ENCODE assay signal across 33 cellular contexts in the genomic region with DNA sequence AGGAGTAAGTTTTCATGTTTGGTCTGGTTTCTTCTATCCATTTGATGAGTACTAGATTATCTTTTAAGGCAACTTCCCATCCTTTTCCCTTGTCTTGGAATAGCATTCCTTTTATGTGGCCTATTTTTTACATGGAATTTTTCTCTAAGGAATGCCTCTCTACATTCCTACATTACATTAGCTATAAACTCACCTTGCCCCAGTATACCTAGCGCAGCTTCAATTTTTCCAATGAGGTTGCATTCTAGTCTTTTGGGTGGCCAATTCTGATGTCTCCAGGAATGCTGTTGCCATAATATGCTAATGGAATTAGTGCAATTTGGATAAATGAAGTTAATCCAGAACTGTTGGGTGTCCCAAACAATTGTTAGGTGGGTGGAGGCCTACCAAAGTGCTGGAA.
"Had no signal": no experiment of that assay in that cellular context is flagged by ENCODE, and none has a peak within 500 bp of the region (broad histone marks: within the 10 kb centered on the region; RNA-seq: fewer than 3 reads in every experiment).

No MANE protein-coding gene starts in this region.

- ATAC-seq: activated CD4-positive, alpha-beta T cell treated with anti-CD3 and anti-CD28 coated beads for 36 hours; activated CD8-positive, alpha-beta memory T cell treated with anti-CD3 and anti-CD28 coated beads, Interleukin-2, amount 10 ng/mL, durations not matched to agents 7 days and 5 days; activated CD8-positive, alpha-beta T cell treated with anti-CD3 and anti-CD28 coated beads, Interleukin-2, amount 10 ng/mL, durations not matched to agents 7 days and 5 days; activated naive CD8-positive, alpha-beta T cell treated with anti-CD3 and anti-CD28 coated beads, Interleukin-2, amount 50 U/mL, for 24 hours; body of pancreas; gastroesophageal sphincter; T-helper 17 cell had no signal

- H3K27ac ChIP-seq: adrenal gland, body of pancreas, epithelial cell of prostate, esophagus squamous epithelium, gastroesophageal sphincter, WERI-Rb-1 had no signal

- DNase-seq: activated CD4-positive, alpha-beta memory T cell treated with anti-CD3 and anti-CD28 coated beads for 36 hours; activated CD4-positive, alpha-beta T cell treated with anti-CD3 and anti-CD28 coated beads for 36 hours; activated CD4-positive, alpha-beta T cell treated with anti-CD3 and anti-CD28 coated beads, Interleukin-2, amount 10 ng/mL, durations not matched to agents 24 days and 14 days; activated CD4-positive, CD25-positive, alpha-beta regulatory T cell; activated CD4-positive, CD25-positive, alpha-beta regulatory T cell treated with anti-CD3 and anti-CD28 coated beads, Interleukin-2, amount 50 U/mL, for 72 hours; activated CD8-positive, alpha-beta memory T cell treated with anti-CD3 and anti-CD28 coated beads, Interleukin-2, amount 10 ng/mL, durations not matched to agents 7 days and 5 days; activated CD8-positive, alpha-beta memory T cell treated with anti-CD3 and anti-CD28 coated beads, Interleukin-2, amount 50 U/mL, for 4 hours; activated CD8-positive, alpha-beta T cell treated with anti-CD3 and anti-CD28 coated beads, Interleukin-2, amount 10 ng/mL, durations not matched to agents 7 days and 5 days; activated effector memory CD4-positive, alpha-beta T cell treated with anti-CD3 and anti-CD28 coated beads, Interleukin-2, amount 50 U/mL, for 16 hours; activated naive CD4-positive, alpha-beta T cell treated with anti-CD3 and anti-CD28 coated beads for 36 hours; activated naive CD8-positive, alpha-beta T cell treated with anti-CD3 and anti-CD28 coated beads for 36 hours; activated naive CD8-positive, alpha-beta T cell treated with anti-CD3 and anti-CD28 coated beads, Interleukin-2, amount 50 U/mL, for 24 hours; activated T-cell treated with anti-CD3 and anti-CD28 coated beads, Interleukin-2, amount 50 U/mL, for 1 hour; activated T-cell treated with anti-CD3 and anti-CD28 coated beads, Interleukin-2, amount 50 U/mL, for 48 hours; adrenal gland; amygdala; aorta; body of pancreas; caudate nucleus; cortex of kidney; dermis blood vessel endothelial cell; effector CD4-positive, alpha-beta T cell; esophagus squamous epithelium; foreskin melanocyte; T-helper 1 cell; T-helper 17 cell; T1000; WERI-Rb-1 had no signal

- H3K27me3 ChIP-seq: adrenal gland, body of pancreas, esophagus squamous epithelium, gastroesophageal sphincter had no signal

- FAIRE-seq: colon, endometrium, endothelial cell of umbilical vein had no signal

- H3K9me3 ChIP-seq: adrenal gland, body of pancreas, esophagus squamous epithelium, gastroesophageal sphincter had no signal

- H3K4me3 ChIP-seq: adrenal gland, body of pancreas, esophagus squamous epithelium, gastroesophageal sphincter had no signal

- H3K36me3 ChIP-seq: adrenal gland, esophagus squamous epithelium, gastroesophageal sphincter, WERI-Rb-1 had no signal

- H3K4me1 ChIP-seq: adrenal gland, body of pancreas, esophagus squamous epithelium, gastroesophageal sphincter had no signal
